In genomic region chr12:95412826-95413311, GRCh38 we compare ENCODE assay signal across 11 cellular contexts.
A peak's percentile ranks its signal among the peaks of the same experiment; 100 is the strongest.
DNase-seq lines count a peak whose midpoint lies in the region; ATAC-seq and TF ChIP-seq lines count a peak whose summit lies in the region.
"Had no signal": no experiment of that assay in that cellular context is flagged by ENCODE, and none has a peak within 500 bp of the region (broad histone marks: within the 10 kb centered on the region; RNA-seq: fewer than 3 reads in every experiment).

No MANE protein-coding gene starts in this region.

- DNase-seq in left cardiac atrium (no peak), Right ventricle myocardium superior (no peak), adipocyte (ENCODE audit: low read depth) (peak; percentile 98), foreskin fibroblast (peak; percentile 88 to 95), middle frontal gyrus (ENCODE audit: extremely low spot score, low spot score) (no peak), esophagus squamous epithelium (lab: John Stamatoyannopoulos, UW) (no peak), T-cell (no peak)
- DNase-seq: BE2C, NCI-H510A treated with DMSO at 0.1 percent for 48 hours had no signal

- ATAC-seq in left cardiac atrium (peak; percentile 15 to 72), Right ventricle myocardium superior (ENCODE audit: poor library complexity) (no peak), HG02970 (IDR thresholded peaks at IDR 0.05; ENCODE audit: low FRiP score, unreplicated experiment) (no peak), T-cell (replicated peaks in 1 of 4) (no peak)

- H3K36me3 ChIP-seq in adipocyte (ENCODE audit: control insufficient read depth, insufficient read depth, low read length, severe bottlenecking) (no peaks in the 10 kb centered on the region), esophagus squamous epithelium (no peaks in the 10 kb centered on the region)
- H3K36me3 ChIP-seq: BE2C, tibial nerve had no signal

- H3K27me3 ChIP-seq in adipocyte (replicated peaks; ENCODE audit: control insufficient read depth, insufficient read depth, low read length) (peaks cover 4% of the 10 kb centered on the region), esophagus squamous epithelium (peaks cover 0 to 78% (median 0%) of the 10 kb centered on the region in 4 donors)
- H3K27me3 ChIP-seq: tibial nerve had no signal

- H3K27ac Mint-ChIP-seq in T-cell: no peak overlapping the region

- POLR2A ChIA-PET in T-cell (lab: Charles Lee): no interaction called here

- TF ChIP-seq CTCF in foreskin fibroblast (IDR thresholded peaks at IDR 0.05; ENCODE audit: low read depth, low read length): no peak
- TF ChIP-seq CTCF in esophagus squamous epithelium (IDR thresholded peaks at IDR 0.05): no peak

- H3K9me3 ChIP-seq in adipocyte (ENCODE audit: control insufficient read depth, low read length) (no peaks in the 10 kb centered on the region), esophagus squamous epithelium (no peaks in the 10 kb centered on the region)
- H3K9me3 ChIP-seq: BE2C, tibial nerve had no signal

- 12 to 25% methylated on average over 2 to 3 of the region's 3 CpGs for WGBS in esophagus squamous epithelium, 2 donors

- CTCF ChIA-PET in T-cell (lab: Charles Lee): interaction anchor here in 1 of 2 donors (0.7 kb wide), 1 partner anchor 1031 kb away, joined by 3 read pairs; no protein-coding TSS in a partner anchor

- intact Hi-C loops in left cardiac atrium (cut with DNase I) (no loop called here), Right ventricle myocardium superior (cut with DNase I) (no loop called here), esophagus squamous epithelium (cut with DNase I) (no loop called here)

- no peaks in the 10 kb centered on the region for H3K4me1 Mint-ChIP-seq in T-cell

- H3K27me3 Mint-ChIP-seq in T-cell: peaks cover 3 to 7% of the 10 kb centered on the region in 2 donors

- H3K9me3 Mint-ChIP-seq in T-cell: no peaks in the 10 kb centered on the region

- H3K4me1 ChIP-seq in adipocyte (ENCODE audit: control insufficient read depth, insufficient read depth, low read length) (peaks cover 29% of the 10 kb centered on the region), esophagus squamous epithelium (peaks cover 0 to 38% (median 3%) of the 10 kb centered on the region in 3 donors)
- H3K4me1 ChIP-seq: BE2C had no signal

- H3K27ac ChIP-seq in esophagus squamous epithelium: no peak overlapping the region

- no peak overlapping the region for H3K4me3 Mint-ChIP-seq in T-cell

- TF ChIP-seq POLR2A in esophagus squamous epithelium (IDR thresholded peaks at IDR 0.05): no peak

- H3K36me3 Mint-ChIP-seq in T-cell: no peaks in the 10 kb centered on the region

- H3K4me3 ChIP-seq in adipocyte (ENCODE audit: low read length) (no peak overlapping the region), foreskin fibroblast (ENCODE audit: low read depth in 1 of 2, low read length in 2 of 2) (no peak overlapping the region), esophagus squamous epithelium (no peak overlapping the region)
- H3K4me3 ChIP-seq: tibial nerve had no signal

- peak overlapping the region; percentile 37 for H3K9ac ChIP-seq in adipocyte (ENCODE audit: low read length)

Comparison
In these comparisons a context has a peak if more than half of its experiments do, and no peak if none do; other contexts are left out.
1. ATAC-seq: peak in left cardiac atrium (2 of 2); none in Right ventricle myocardium superior (single experiment), HG02970 (single experiment) and T-cell (0 of 4).
2. DNase-seq: peak in adipocyte (single experiment) and foreskin fibroblast (2 of 2); none in left cardiac atrium (single experiment), Right ventricle myocardium superior (single experiment), middle frontal gyrus (single experiment), esophagus squamous epithelium (single experiment) and T-cell (0 of 34).